Comparison of ENCODE assay signal across 1 cellular context in genomic region chr19:38647368-38647965, GRCh38.
TF ChIP-seq lines count a peak whose summit lies in the region.

Gene ACTN4 (plus strand): TSS chr19:38647649. CDS start chr19:38647746, 97 bp downstream.

TF ChIP-seq in A549, 52 proteins besides CTCF, POLR2A, EP300 and RAD21 (continued from another document):
- TF ChIP-seq MAX (IDR thresholded peaks at IDR 0.05) (peak; percentile 87), REST (IDR thresholded peaks at IDR 0.05) (no peak; the same call in 1 of the 2 replicates), POLR2AphosphoS2 (conservative IDR thresholded peaks at IDR 0.05; ENCODE audit: low read length) (no peak), BHLHE40 (IDR thresholded peaks at IDR 0.05; ENCODE audit: low read depth, low read length) (no peak), CBX2 (IDR thresholded peaks at IDR 0.05; ENCODE audit: borderline replicate concordance, low read depth) (no peak), MAFK (IDR thresholded peaks at IDR 0.05; ENCODE audit: partially characterized antibody) (no peak), TP53 (CRISPR knock-in tag; IDR thresholded peaks at IDR 0.05) (peak; percentile 95; the same call in 1 of the 2 replicates), ZC3H11A (IDR thresholded peaks at IDR 0.05) (no peak)
- TF ChIP-seq, protein P1, sequence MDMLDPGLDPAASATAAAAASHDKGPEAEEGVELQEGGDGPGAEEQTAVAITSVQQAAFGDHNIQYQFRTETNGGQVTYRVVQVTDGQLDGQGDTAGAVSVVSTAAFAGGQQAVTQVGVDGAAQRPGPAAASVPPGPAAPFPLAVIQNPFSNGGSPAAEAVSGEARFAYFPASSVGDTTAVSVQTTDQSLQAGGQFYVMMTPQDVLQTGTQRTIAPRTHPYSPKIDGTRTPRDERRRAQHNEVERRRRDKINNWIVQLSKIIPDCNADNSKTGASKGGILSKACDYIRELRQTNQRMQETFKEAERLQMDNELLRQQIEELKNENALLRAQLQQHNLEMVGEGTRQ (IDR thresholded peaks at IDR 0.05): no peak
- TF ChIP-seq, protein P2, sequence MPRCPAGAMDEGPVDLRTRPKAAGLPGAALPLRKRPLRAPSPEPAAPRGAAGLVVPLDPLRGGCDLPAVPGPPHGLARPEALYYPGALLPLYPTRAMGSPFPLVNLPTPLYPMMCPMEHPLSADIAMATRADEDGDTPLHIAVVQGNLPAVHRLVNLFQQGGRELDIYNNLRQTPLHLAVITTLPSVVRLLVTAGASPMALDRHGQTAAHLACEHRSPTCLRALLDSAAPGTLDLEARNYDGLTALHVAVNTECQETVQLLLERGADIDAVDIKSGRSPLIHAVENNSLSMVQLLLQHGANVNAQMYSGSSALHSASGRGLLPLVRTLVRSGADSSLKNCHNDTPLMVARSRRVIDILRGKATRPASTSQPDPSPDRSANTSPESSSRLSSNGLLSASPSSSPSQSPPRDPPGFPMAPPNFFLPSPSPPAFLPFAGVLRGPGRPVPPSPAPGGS (IDR thresholded peaks at IDR 0.05): peak; percentile 98
- TF ChIP-seq, protein P3, sequence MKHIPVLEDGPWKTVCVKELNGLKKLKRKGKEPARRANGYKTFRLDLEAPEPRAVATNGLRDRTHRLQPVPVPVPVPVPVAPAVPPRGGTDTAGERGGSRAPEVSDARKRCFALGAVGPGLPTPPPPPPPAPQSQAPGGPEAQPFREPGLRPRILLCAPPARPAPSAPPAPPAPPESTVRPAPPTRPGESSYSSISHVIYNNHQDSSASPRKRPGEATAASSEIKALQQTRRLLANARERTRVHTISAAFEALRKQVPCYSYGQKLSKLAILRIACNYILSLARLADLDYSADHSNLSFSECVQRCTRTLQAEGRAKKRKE (CRISPR knock-in tag; IDR thresholded peaks at IDR 0.05; ENCODE audit: low read depth): no peak
- TF ChIP-seq, protein P4, sequence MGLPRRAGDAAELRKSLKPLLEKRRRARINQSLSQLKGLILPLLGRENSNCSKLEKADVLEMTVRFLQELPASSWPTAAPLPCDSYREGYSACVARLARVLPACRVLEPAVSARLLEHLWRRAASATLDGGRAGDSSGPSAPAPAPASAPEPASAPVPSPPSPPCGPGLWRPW (IDR thresholded peaks at IDR 0.05): no peak
